20 cellular contexts compared by ENCODE assay signal in genomic region chr17:5662409-5663150, GRCh38.
A peak's percentile ranks its signal among the peaks of the same experiment; 100 is the strongest.
DNase-seq lines count a peak whose midpoint lies in the region; ATAC-seq, FAIRE-seq and TF ChIP-seq lines count a peak whose summit lies in the region.
"Had no signal": no experiment of that assay in that cellular context is flagged by ENCODE, and none has a peak within 500 bp of the region (broad histone marks: within the 10 kb centered on the region; RNA-seq: fewer than 3 reads in every experiment).

No MANE protein-coding gene starts in this region.

- no peak overlapping the region for H3K4me2 ChIP-seq in HepG2 (ENCODE audit: low read depth, low read length)
- H3K4me2 ChIP-seq in trophoblast cell (ENCODE audit: low read length) = no peak overlapping the region

- H2AFZ ChIP-seq in HepG2 (ENCODE audit: low read length) (no peak overlapping the region), trophoblast cell (ENCODE audit: insufficient read depth, low read length, poor library complexity) (no peak overlapping the region)

- H3K9ac ChIP-seq in HepG2 (ENCODE audit: insufficient read depth, low read depth, low read length) (no peak overlapping the region), trophoblast cell (ENCODE audit: low read length) (no peak overlapping the region)

- TF ChIP-seq EP300 in HepG2 (IDR thresholded peaks at IDR 0.05; ENCODE audit: low read depth in 2 of 2, low read length in 2 of 2) = no peak
- TF ChIP-seq EP300 in HepG2 (CRISPR knock-in tag; IDR thresholded peaks at IDR 0.05; ENCODE audit: borderline replicate concordance) = no peak

- H3K9me3 ChIP-seq in HepG2 (ENCODE audit: low read length) (no peaks in the 10 kb centered on the region), right lobe of liver (no peaks in the 10 kb centered on the region), RWPE2 (ENCODE audit: severe bottlenecking) (no peaks in the 10 kb centered on the region), trophoblast cell (ENCODE audit: insufficient read depth, low read depth, low read length) (no peaks in the 10 kb centered on the region)
- H3K9me3 ChIP-seq: BE2C had no signal

- H4K20me1 ChIP-seq in HepG2 (ENCODE audit: insufficient read depth, low read length) = no peaks in the 10 kb centered on the region

- in situ Hi-C loops in HepG2 (cut with HindIII; ENCODE audit: extremely low pct_ligation_motif_present, low pct_unique_long_range_greater_than_20kb) = no loop called here

- ATAC-seq in HepG2 = no peak
- no peak for ATAC-seq in right lobe of liver
- no peak for ATAC-seq in RWPE2 (ENCODE audit: low read depth)

- no peak overlapping the region for H3K14ac ChIP-seq in trophoblast cell (ENCODE audit: low read length)

- H3K36me3 ChIP-seq in HepG2 (replicated peaks in 1 of 2; ENCODE audit: control insufficient read depth in 1 of 2, insufficient read depth in 2 of 2, low read length in 2 of 2) (no peaks in the 10 kb centered on the region), right lobe of liver (no peaks in the 10 kb centered on the region), RWPE2 (ENCODE audit: low read depth) (no peaks in the 10 kb centered on the region), trophoblast cell (ENCODE audit: control insufficient read depth in 1 of 2, insufficient read depth in 2 of 2, low read length in 2 of 2) (no peaks in the 10 kb centered on the region)
- H3K36me3 ChIP-seq: BE2C had no signal

- no peak overlapping the region for H4K8ac ChIP-seq in trophoblast cell (ENCODE audit: low read depth, low read length)

- no peaks in the 10 kb centered on the region for H3K79me1 ChIP-seq in trophoblast cell (ENCODE audit: low read length)

- POLR2A ChIA-PET in HepG2 (lab: Yijun Ruan, JAX) = no interaction called here

- no peak overlapping the region for H2BK120ac ChIP-seq in trophoblast cell (ENCODE audit: insufficient read depth, low read length, poor library complexity)

- no peak overlapping the region for H3K23ac ChIP-seq in trophoblast cell (ENCODE audit: low read length)

- intact Hi-C loops in HepG2 (cut with micrococcal nuclease; ENCODE audit: unreplicated experiment) = no loop called here
- intact Hi-C loops in right lobe of liver (cut with DNase I) = no loop called here

- H3K18ac ChIP-seq in trophoblast cell (ENCODE audit: low read length) = no peak overlapping the region

- CTCF ChIA-PET in HepG2 (lab: Yijun Ruan, JAX; ENCODE audit: low intra/inter-chr PET ratio, low total read pairs) = no interaction called here

- no peaks in the 10 kb centered on the region for H3K4me1 ChIP-seq in HepG2 (ENCODE audit: insufficient read depth, low read length)
- no peaks in the 10 kb centered on the region for H3K4me1 ChIP-seq in right lobe of liver
- H3K4me1 ChIP-seq in RWPE2 (ENCODE audit: insufficient read depth, poor library complexity, severe bottlenecking) = no peaks in the 10 kb centered on the region
- no peaks in the 10 kb centered on the region for H3K4me1 ChIP-seq in trophoblast cell (ENCODE audit: control insufficient read depth in 1 of 2, insufficient read depth in 2 of 2, low read length in 2 of 2)
- H3K4me1 ChIP-seq: BE2C had no signal

- TF ChIP-seq CTCF in HepG2 (CRISPR knock-in tag; IDR thresholded peaks at IDR 0.05) (no peak), right lobe of liver (IDR thresholded peaks at IDR 0.05) (no peak), RWPE2 (IDR thresholded peaks at IDR 0.05; ENCODE audit: poor library complexity, severe bottlenecking) (no peak)

- TF ChIP-seq POLR2A in HepG2 (IDR thresholded peaks at IDR 0.05; ENCODE audit: insufficient read depth in 1 of 2, low read depth in 2 of 2, low read length in 2 of 2) = no peak
- TF ChIP-seq POLR2A in right lobe of liver (IDR thresholded peaks at IDR 0.05) = no peak

- no peak for FAIRE-seq in HepG2 (lab: Jason Lieb, UNC)
- FAIRE-seq: D721Med, G401.6, GM12891 had no signal

- H3K79me2 ChIP-seq in HepG2 (ENCODE audit: insufficient read depth, low read length) (no peaks in the 10 kb centered on the region), trophoblast cell (ENCODE audit: control insufficient read depth, insufficient read depth, low read length, poor library complexity) (no peaks in the 10 kb centered on the region)

- H2BK5ac ChIP-seq in trophoblast cell (ENCODE audit: low read depth, low read length, poor library complexity) = no peak overlapping the region

- no peak for TF ChIP-seq RAD21 in HepG2 (CRISPR knock-in tag; IDR thresholded peaks at IDR 0.05)

- H3K4me3 ChIP-seq in HepG2 (replicated peaks in 1 of 3; ENCODE audit: insufficient read depth in 1 of 3, low read depth in 2 of 3, low read length in 3 of 3) (no peak overlapping the region), right lobe of liver (no peak overlapping the region), RWPE2 (ENCODE audit: severe bottlenecking) (no peak overlapping the region), trophoblast cell (ENCODE audit: low read depth, low read length) (no peak overlapping the region)

- H3K27me3 ChIP-seq in HepG2 (ENCODE audit: control insufficient read depth in 1 of 2, insufficient read depth in 2 of 2, low read length in 2 of 2) (peaks cover 2 to 3% of the 10 kb centered on the region in 2 experiments; a peak in 3 of 5 replicates), right lobe of liver (no peaks in the 10 kb centered on the region), RWPE2 (ENCODE audit: insufficient read depth, poor library complexity, severe bottlenecking) (peaks cover 2% of the 10 kb centered on the region), trophoblast cell (ENCODE audit: insufficient read depth, low read length) (no peaks in the 10 kb centered on the region)
- H3K27me3 ChIP-seq: BE2C had no signal

- WGBS in HepG2 (ENCODE audit: low lambda C conversion rate) = 50% methylated on average over 5 of the region's 7 CpGs
- WGBS in right lobe of liver (ENCODE audit: insufficient coverage, low coverage, low lambda C conversion rate, missing lambda C conversion rate) = 42% methylated on average over 2 of the region's 7 CpGs
- WGBS in trophoblast cell (ENCODE audit: extremely low coverage, insufficient coverage, insufficient read length) = no CpG with 5 or more reads among the region's 7 CpGs

- no peak overlapping the region for H3K27ac ChIP-seq in HepG2 (ENCODE audit: extremely low read length, insufficient read depth, low read length)
- H3K27ac ChIP-seq in right lobe of liver = no peak overlapping the region
- H3K27ac ChIP-seq in RWPE2 (ENCODE audit: poor library complexity, severe bottlenecking) = no peak overlapping the region
- H3K27ac ChIP-seq in trophoblast cell (ENCODE audit: low read depth, low read length) = no peak overlapping the region

- no peak overlapping the region for H3K4ac ChIP-seq in trophoblast cell (ENCODE audit: low read depth, low read length)

- no peak overlapping the region for H4K91ac ChIP-seq in trophoblast cell (ENCODE audit: low read depth, low read length)

- DNase-seq in HepG2 (ENCODE audit: low spot score) (no peak), right lobe of liver (no peak), RWPE2 (ENCODE audit: low spot score) (peak; percentile 19), left kidney (ENCODE audit: low read depth, low spot score) (peak; percentile 80), renal cortical epithelial cell (ENCODE audit: low read depth) (peak; percentile 9), NCI-H1417 treated with DMSO at 0.1 percent for 48 hours (lab: John Stamatoyannopoulos, UW) (no peak), trophoblast cell (no peak)
- no peak for DNase-seq in stimulated activated CD4-positive, alpha-beta T cell treated with anti-CD3 and anti-CD28 coated beads, Interleukin-2, amount 100 ng/mL, for 24 hours
- DNase-seq: 8988T; ACHN; BE2C; C1 segment of cervical spinal cord; CD4-positive, CD25-positive, alpha-beta regulatory T cell; CD8-positive, alpha-beta memory T cell; COR-L47; GOT3; H9 had no signal

- no peak overlapping the region for H2AK5ac ChIP-seq in trophoblast cell (ENCODE audit: low read length)

- no peak overlapping the region for H2BK12ac ChIP-seq in trophoblast cell (ENCODE audit: low read length)

- no TSS peak for BruUV-seq in HepG2 (replicated peaks; lab: Mats Ljungman, UMichigan)

- H4K12ac ChIP-seq in trophoblast cell (ENCODE audit: low read depth, low read length) = no peak overlapping the region

TF ChIP-seq in HepG2, 621 proteins besides CTCF, POLR2A, EP300 and RAD21:
- no peak for TF ChIP-seq FOXO1 (CRISPR knock-in tag; IDR thresholded peaks at IDR 0.05)
- TF ChIP-seq MAFF (IDR thresholded peaks at IDR 0.05; ENCODE audit: low read depth, low read length) = 0 out of 2 replicates have a peak, but pooled peaks have one; percentile 13
- TF ChIP-seq MAFK (conservative IDR thresholded peaks at IDR 0.05 in 1 of 2, IDR thresholded peaks at IDR 0.05 in 1 of 2; ENCODE audit: low read length in 2 of 2) = peak in 1 of 2 experiments; percentile 41; a peak in 2 of 4 replicates

Comparison
In these comparisons a context has a peak if more than half of its experiments do, and no peak if none do; other contexts are left out.
1. DNase-seq: peak in RWPE2 (single experiment), left kidney (single experiment) and renal cortical epithelial cell (single experiment); none in HepG2 (single experiment), right lobe of liver (0 of 3), stimulated activated CD4-positive, alpha-beta T cell treated with anti-CD3 and anti-CD28 coated beads, Interleukin-2, amount 100 ng/mL, for 24 hours (0 of 2), NCI-H1417 treated with DMSO at 0.1 percent for 48 hours (single experiment) and trophoblast cell (0 of 2).